In the genomic region with DNA sequence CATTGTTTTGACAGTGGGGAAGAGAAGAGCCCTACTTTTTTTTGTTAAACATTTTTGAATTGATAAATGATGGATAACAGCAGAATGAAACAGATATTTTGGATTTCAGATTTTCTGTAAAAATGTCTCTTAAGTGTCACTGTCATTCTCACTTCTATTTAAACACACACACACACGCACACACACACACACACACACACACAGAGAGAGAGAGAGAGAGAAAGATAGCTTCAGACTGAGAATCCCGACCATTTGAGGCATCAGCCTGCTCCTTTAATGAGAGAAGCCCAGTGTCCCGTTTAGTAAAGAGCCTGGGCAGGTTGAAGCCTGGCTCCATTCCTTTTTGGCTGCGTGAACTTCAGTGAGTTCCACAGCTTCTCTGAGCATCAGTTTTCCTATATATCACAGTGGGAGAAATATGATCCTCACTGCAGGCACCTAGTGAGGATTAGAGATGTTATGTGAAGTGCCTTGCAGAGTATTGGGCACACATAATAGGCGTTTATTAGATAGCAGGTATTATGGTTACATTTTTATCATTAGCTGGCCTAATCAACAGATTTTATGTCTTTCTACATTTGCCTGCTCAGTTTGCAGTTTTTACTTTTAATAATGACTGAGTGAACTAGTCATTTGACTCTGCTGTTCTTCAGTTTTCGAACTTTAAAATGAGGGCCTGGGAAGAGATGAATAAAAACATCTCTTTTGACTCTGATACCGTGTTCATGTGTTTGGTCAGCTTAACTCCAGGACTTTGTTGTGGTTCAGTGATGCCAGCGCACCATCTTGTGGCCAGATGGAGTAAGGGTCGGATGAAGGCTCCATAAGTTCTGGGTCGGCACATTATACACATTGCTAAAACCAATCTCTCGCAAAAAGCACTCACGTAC, we compare ENCODE assay signal across 8 cellular contexts.
DNase-seq lines count a peak whose midpoint lies in the region; ATAC-seq, FAIRE-seq and TF ChIP-seq lines count a peak whose summit lies in the region.

No MANE protein-coding gene starts in this region.

- H3K27me3 Mint-ChIP-seq in neural crest cell (ENCODE audit: low read depth), result no peaks in the 10 kb centered on the region

- H3K36me3 Mint-ChIP-seq in neural crest cell (ENCODE audit: low read depth), result peaks cover 2% of the 10 kb centered on the region

- H3K4me3 ChIP-seq in NT2/D1 (ENCODE audit: insufficient read length, low read depth), result no peak overlapping the region

- DNase-seq in DMS153 (lab: John Stamatoyannopoulos, UW), result peak; percentile 31
- peak; percentile 32 for DNase-seq in HTR-8/SVneo (ENCODE audit: insufficient read length, low spot score)
- DNase-seq in NT2/D1 (ENCODE audit: low read depth, low spot score), result peak; percentile 65
- DNase-seq in activated T-cell treated with anti-CD3 and anti-CD28 coated beads, Interleukin-2, amount 50 U/mL, for 1 hour, result peak; percentile 71
- DNase-seq in fibroblast of gingiva (ENCODE audit: low read depth), result peak; percentile 71
- peak; percentile 62 for DNase-seq in neural crest cell (ENCODE audit: low read depth, low spot score)
- DNase-seq in stromal cell of bone marrow (ENCODE audit: low read depth), result peak; percentile 55

- H3K4me3 Mint-ChIP-seq in neural crest cell, result peak overlapping the region; percentile 11

- no peaks in the 10 kb centered on the region for H3K27me3 ChIP-seq in NT2/D1 (ENCODE audit: insufficient read depth, insufficient read length)

- H3K9ac ChIP-seq in NT2/D1 (ENCODE audit: insufficient read length, low read depth), result no peak overlapping the region

- no peak for FAIRE-seq in HTR-8/SVneo (lab: Jason Lieb, UNC)

- peaks cover 5% of the 10 kb centered on the region for H3K36me3 ChIP-seq in NT2/D1 (ENCODE audit: insufficient read depth, insufficient read length, low read length)

- H3K27ac Mint-ChIP-seq in neural crest cell (ENCODE audit: unreplicated experiment), result peak overlapping the region; percentile 30

- H3K9me3 ChIP-seq in NT2/D1 (ENCODE audit: insufficient read depth, low read length), result no peaks in the 10 kb centered on the region

- ATAC-seq in GM21447 (IDR thresholded peaks at IDR 0.05; ENCODE audit: unreplicated experiment), result peak; percentile 86

- no peaks in the 10 kb centered on the region for H3K9me3 Mint-ChIP-seq in neural crest cell

- TF ChIP-seq CTCF in neural crest cell (conservative IDR thresholded peaks at IDR 0.05), result peak; percentile 92

- H3K4me1 Mint-ChIP-seq in neural crest cell, result peaks cover 37% of the 10 kb centered on the region

- peaks cover 4% of the 10 kb centered on the region for H3K4me1 ChIP-seq in NT2/D1 (ENCODE audit: insufficient read depth, insufficient read length)
